ENCODE assay signal across 16 cellular contexts in genomic region chr14:40870252-40870651, GRCh38.
DNase-seq lines count a peak whose midpoint lies in the region; ATAC-seq and TF ChIP-seq lines count a peak whose summit lies in the region.
"Had no signal": no experiment of that assay in that cellular context is flagged by ENCODE, and none has a peak within 500 bp of the region (broad histone marks: within the 10 kb centered on the region; RNA-seq: fewer than 3 reads in every experiment).

No MANE protein-coding gene starts in this region.

- H3K36me3 ChIP-seq in A673 (ENCODE audit: insufficient read depth, low read length, poor library complexity, severe bottlenecking) (no peaks in the 10 kb centered on the region), endodermal cell (ENCODE audit: control insufficient read depth, insufficient read depth, low read length) (no peaks in the 10 kb centered on the region), gastrocnemius medialis (no peaks in the 10 kb centered on the region)
- H3K36me3 ChIP-seq: BLaER1 treated with 17β-estradiol and CSF1 and Interleukin-3, amounts not matched to agents 10 nM and 100 nM; left ventricle myocardium inferior; thoracic aorta had no signal

- POLR2A ChIA-PET in A673 (lab: Charles Lee; ENCODE audit: low non-redundant PET), result no interaction called here

- intact Hi-C loops in A673 (cut with micrococcal nuclease; ENCODE audit: unreplicated experiment) (no loop called here), gastrocnemius medialis (cut with DNase I; ENCODE audit: low total_unique reads) (no loop called here)

- no TSS peak for BruUV-seq in A673 (replicated peaks; lab: Mats Ljungman, UMichigan)

- in situ Hi-C loops in G401 (cut with HindIII; ENCODE audit: low sequenced_read_pairs), result no loop called here
- in situ Hi-C loops in gastrocnemius medialis (cut with MboI; ENCODE audit: low sequenced_read_pairs in 4 of 4), result no loop called here

- no peaks in the 10 kb centered on the region for H3K9me3 ChIP-seq in A673 (ENCODE audit: low read depth, low read length, poor library complexity, severe bottlenecking)
- H3K9me3 ChIP-seq in endodermal cell (ENCODE audit: control insufficient read depth, low read length), result peaks cover 3% of the 10 kb centered on the region
- H3K9me3 ChIP-seq in gastrocnemius medialis, result no peaks in the 10 kb centered on the region
- H3K9me3 ChIP-seq: thoracic aorta had no signal

- CTCF ChIA-PET in A673 (lab: Charles Lee), result interaction anchor here (0.7 kb wide), 1 partner anchor 348 kb away, joined by 3 read pairs; no protein-coding TSS in a partner anchor

- H3K4me1 ChIP-seq in A673 (ENCODE audit: insufficient read depth, low read length, poor library complexity, severe bottlenecking), result no peaks in the 10 kb centered on the region
- no peaks in the 10 kb centered on the region for H3K4me1 ChIP-seq in endodermal cell (ENCODE audit: control insufficient read depth, insufficient read depth, low read length)
- no peaks in the 10 kb centered on the region for H3K4me1 ChIP-seq in gastrocnemius medialis
- H3K4me1 ChIP-seq: BLaER1 treated with 17β-estradiol and CSF1 and Interleukin-3, amounts not matched to agents 10 nM and 100 nM; left ventricle myocardium inferior had no signal

- no peaks in the 10 kb centered on the region for H3K27me3 ChIP-seq in A673 (replicated peaks; ENCODE audit: insufficient read depth, low read depth, low read length, poor library complexity)
- no peaks in the 10 kb centered on the region for H3K27me3 ChIP-seq in endodermal cell (ENCODE audit: control insufficient read depth, insufficient read depth, low read length, poor library complexity, severe bottlenecking)
- no peaks in the 10 kb centered on the region for H3K27me3 ChIP-seq in gastrocnemius medialis
- H3K27me3 ChIP-seq: BLaER1 treated with 17β-estradiol and CSF1 and Interleukin-3, amounts not matched to agents 10 nM and 100 nM had no signal

- WGBS in endodermal cell (ENCODE audit: insufficient coverage in 1 of 2, insufficient read length in 1 of 2), 2 experiments, result 91% methylated on average over 1 of the region's 1 CpG; no CpG with 5 or more reads in 1 of the 2 experiments

- peak; percentile 22; the same call in 1 of the 2 replicates for TF ChIP-seq CTCF in A673 (conservative IDR thresholded peaks at IDR 0.05; ENCODE audit: low read depth, low read length)
- TF ChIP-seq CTCF in endodermal cell (conservative IDR thresholded peaks at IDR 0.05), result peak; percentile 46
- no peak for TF ChIP-seq CTCF in gastrocnemius medialis (IDR thresholded peaks at IDR 0.05 in 4 of 5, conservative IDR thresholded peaks at IDR 0.05 in 1 of 5)

- no peak overlapping the region for H3K9ac ChIP-seq in endodermal cell (ENCODE audit: extremely low read depth, low read length, poor library complexity, severe bottlenecking)
- H3K9ac ChIP-seq: BLaER1 treated with 17β-estradiol and CSF1 and Interleukin-3, amounts not matched to agents 10 nM and 100 nM had no signal

- TF ChIP-seq POLR2A in gastrocnemius medialis (IDR thresholded peaks at IDR 0.05), result no peak

- H3K27me3 Mint-ChIP-seq in endodermal cell (ENCODE audit: insufficient read depth), result no peaks in the 10 kb centered on the region
- H3K27me3 Mint-ChIP-seq: activated CD4-positive, alpha-beta T cell treated with anti-CD3 and anti-CD28 coated beads, Interleukin-2, amount 10 ng/mL, durations not matched to agents 7 days and 5 days; activated naive CD4-positive, alpha-beta T cell treated with anti-CD3 and anti-CD28 coated beads, Interleukin-2, amount 10 ng/mL, durations not matched to agents 7 days and 5 days had no signal

- DNase-seq in A673 (ENCODE audit: low spot score) (peak; percentile 3), COR-L47 (lab: John Stamatoyannopoulos, UW) (peak; percentile 21), NCI-H2171 treated with DMSO at 0.1 percent for 48 hours (lab: John Stamatoyannopoulos, UW) (peak; percentile 51), endodermal cell (no peak), G401 (ENCODE audit: low spot score) (no peak), ecto neural progenitor cell (ENCODE audit: low spot score) (no peak), gastrocnemius medialis (no peak)
- DNase-seq: activated CD4-positive, alpha-beta T cell treated with anti-CD3 and anti-CD28 coated beads, Interleukin-2, amount 10 ng/mL, durations not matched to agents 7 days and 5 days; activated naive CD4-positive, alpha-beta T cell treated with anti-CD3 and anti-CD28 coated beads, Interleukin-2, amount 10 ng/mL, durations not matched to agents 7 days and 5 days; KG1; left ventricle myocardium inferior; SHP77 treated with DMSO at 0.1 percent for 48 hours; small intestine had no signal

- peaks cover 5% of the 10 kb centered on the region for H3K36me3 Mint-ChIP-seq in endodermal cell (ENCODE audit: low read depth)
- H3K36me3 Mint-ChIP-seq: activated naive CD4-positive, alpha-beta T cell treated with anti-CD3 and anti-CD28 coated beads, Interleukin-2, amount 10 ng/mL, durations not matched to agents 7 days and 5 days had no signal

- H3K4me1 Mint-ChIP-seq in endodermal cell, result no peaks in the 10 kb centered on the region
- H3K4me1 Mint-ChIP-seq: activated CD4-positive, alpha-beta T cell treated with anti-CD3 and anti-CD28 coated beads, Interleukin-2, amount 10 ng/mL, durations not matched to agents 7 days and 5 days; activated naive CD4-positive, alpha-beta T cell treated with anti-CD3 and anti-CD28 coated beads, Interleukin-2, amount 10 ng/mL, durations not matched to agents 7 days and 5 days had no signal

- H3K9me3 Mint-ChIP-seq in endodermal cell, result peaks cover 18% of the 10 kb centered on the region

- no peak for ATAC-seq in gastrocnemius medialis

- no peak overlapping the region for H3K4me3 Mint-ChIP-seq in endodermal cell
- H3K4me3 Mint-ChIP-seq: activated CD4-positive, alpha-beta T cell treated with anti-CD3 and anti-CD28 coated beads, Interleukin-2, amount 10 ng/mL, durations not matched to agents 7 days and 5 days; activated naive CD4-positive, alpha-beta T cell treated with anti-CD3 and anti-CD28 coated beads, Interleukin-2, amount 10 ng/mL, durations not matched to agents 7 days and 5 days had no signal

- H3K27ac ChIP-seq in A673 (ENCODE audit: low read depth, low read length, poor library complexity, severe bottlenecking) (no peak overlapping the region), endodermal cell (ENCODE audit: low read depth, low read length) (no peak overlapping the region), gastrocnemius medialis (no peak overlapping the region)
- H3K27ac ChIP-seq: BLaER1 treated with 17β-estradiol and CSF1 and Interleukin-3, amounts not matched to agents 10 nM and 100 nM; coronary artery; left ventricle myocardium inferior; thoracic aorta had no signal

- H3K4me3 ChIP-seq in A673 (ENCODE audit: low read depth, low read length, poor library complexity, severe bottlenecking) (no peak overlapping the region), endodermal cell (ENCODE audit: low read length) (no peak overlapping the region), gastrocnemius medialis (no peak overlapping the region)
- H3K4me3 ChIP-seq: BLaER1 treated with 17β-estradiol and CSF1 and Interleukin-3, amounts not matched to agents 10 nM and 100 nM; coronary artery; left ventricle myocardium inferior; thoracic aorta had no signal

- no peak overlapping the region for H3K27ac Mint-ChIP-seq in endodermal cell
- H3K27ac Mint-ChIP-seq: activated CD4-positive, alpha-beta T cell treated with anti-CD3 and anti-CD28 coated beads, Interleukin-2, amount 10 ng/mL, durations not matched to agents 7 days and 5 days; activated naive CD4-positive, alpha-beta T cell treated with anti-CD3 and anti-CD28 coated beads, Interleukin-2, amount 10 ng/mL, durations not matched to agents 7 days and 5 days had no signal

Comparison
In these comparisons a context has a peak if more than half of its experiments do, and no peak if none do; other contexts are left out.
1. DNase-seq: peak in A673 (single experiment), COR-L47 (single experiment) and NCI-H2171 treated with DMSO at 0.1 percent for 48 hours (single experiment); none in endodermal cell (single experiment), G401 (single experiment), ecto neural progenitor cell (single experiment) and gastrocnemius medialis (0 of 2).
2. CTCF ChIP-seq: peak in A673 (single experiment) and endodermal cell (single experiment); none in gastrocnemius medialis (0 of 5).